In the genomic region with DNA sequence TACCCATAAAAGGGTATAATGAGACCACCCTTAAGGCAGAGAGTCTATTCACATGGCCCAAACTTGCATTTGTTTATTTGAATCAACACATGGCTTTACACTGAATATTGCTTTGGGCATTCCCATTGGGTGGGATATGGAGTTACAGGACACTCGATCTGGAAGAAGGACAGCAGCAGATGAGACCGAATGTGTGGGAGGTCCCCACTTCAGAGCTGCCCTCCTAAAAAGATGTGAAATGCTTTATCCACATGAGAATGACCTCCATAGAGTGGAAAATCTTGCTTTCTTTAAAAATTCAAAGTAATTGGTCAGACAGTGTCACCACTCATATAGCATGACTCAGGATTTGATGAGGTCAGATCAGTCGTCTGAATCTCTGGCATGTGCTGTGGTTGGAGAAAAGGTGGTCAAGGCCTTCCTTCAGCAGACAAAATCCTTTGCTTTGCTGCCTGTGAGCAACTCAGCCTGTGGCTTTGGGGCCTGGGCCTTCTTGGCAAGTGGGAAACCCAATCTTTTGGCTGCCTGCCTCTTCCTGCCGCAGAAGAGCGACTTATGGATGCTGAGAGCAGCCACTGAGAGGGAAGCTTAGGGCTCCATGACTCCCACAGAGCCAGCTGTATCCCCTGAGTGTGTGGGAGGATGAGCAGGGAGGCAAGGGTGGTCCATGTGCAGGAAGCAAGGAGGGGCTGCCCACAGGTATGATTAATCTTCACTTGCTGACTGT, we compare ENCODE assay signal across 1 cellular context.
TF ChIP-seq lines count a peak whose summit lies in the region.

No MANE protein-coding gene starts in this region.

TF ChIP-seq in SK-N-SH, 30 proteins besides CTCF, POLR2A, EP300 and RAD21 (continued from another document):
- TF ChIP-seq, protein P1, sequence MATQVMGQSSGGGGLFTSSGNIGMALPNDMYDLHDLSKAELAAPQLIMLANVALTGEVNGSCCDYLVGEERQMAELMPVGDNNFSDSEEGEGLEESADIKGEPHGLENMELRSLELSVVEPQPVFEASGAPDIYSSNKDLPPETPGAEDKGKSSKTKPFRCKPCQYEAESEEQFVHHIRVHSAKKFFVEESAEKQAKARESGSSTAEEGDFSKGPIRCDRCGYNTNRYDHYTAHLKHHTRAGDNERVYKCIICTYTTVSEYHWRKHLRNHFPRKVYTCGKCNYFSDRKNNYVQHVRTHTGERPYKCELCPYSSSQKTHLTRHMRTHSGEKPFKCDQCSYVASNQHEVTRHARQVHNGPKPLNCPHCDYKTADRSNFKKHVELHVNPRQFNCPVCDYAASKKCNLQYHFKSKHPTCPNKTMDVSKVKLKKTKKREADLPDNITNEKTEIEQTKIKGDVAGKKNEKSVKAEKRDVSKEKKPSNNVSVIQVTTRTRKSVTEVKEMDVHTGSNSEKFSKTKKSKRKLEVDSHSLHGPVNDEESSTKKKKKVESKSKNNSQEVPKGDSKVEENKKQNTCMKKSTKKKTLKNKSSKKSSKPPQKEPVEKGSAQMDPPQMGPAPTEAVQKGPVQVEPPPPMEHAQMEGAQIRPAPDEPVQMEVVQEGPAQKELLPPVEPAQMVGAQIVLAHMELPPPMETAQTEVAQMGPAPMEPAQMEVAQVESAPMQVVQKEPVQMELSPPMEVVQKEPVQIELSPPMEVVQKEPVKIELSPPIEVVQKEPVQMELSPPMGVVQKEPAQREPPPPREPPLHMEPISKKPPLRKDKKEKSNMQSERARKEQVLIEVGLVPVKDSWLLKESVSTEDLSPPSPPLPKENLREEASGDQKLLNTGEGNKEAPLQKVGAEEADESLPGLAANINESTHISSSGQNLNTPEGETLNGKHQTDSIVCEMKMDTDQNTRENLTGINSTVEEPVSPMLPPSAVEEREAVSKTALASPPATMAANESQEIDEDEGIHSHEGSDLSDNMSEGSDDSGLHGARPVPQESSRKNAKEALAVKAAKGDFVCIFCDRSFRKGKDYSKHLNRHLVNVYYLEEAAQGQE (IDR thresholded peaks at IDR 0.05; ENCODE audit: low read depth, low read length) = no peak
- TF ChIP-seq NRF1 (IDR thresholded peaks at IDR 0.05; ENCODE audit: low read depth, low read length) (no peak), GATA2 (CRISPR knock-in tag; IDR thresholded peaks at IDR 0.05) (no peak), POLR2AphosphoS5 (IDR thresholded peaks at IDR 0.05; ENCODE audit: low read depth, low read length) (no peak), FOXM1 (IDR thresholded peaks at IDR 0.05; ENCODE audit: low read depth) (no peak), JUND (IDR thresholded peaks at IDR 0.05) (peak; percentile 48; the same call in 1 of the 2 replicates), FOXJ3 (CRISPR knock-in tag; IDR thresholded peaks at IDR 0.05) (no peak), SIN3A (IDR thresholded peaks at IDR 0.05; ENCODE audit: borderline replicate concordance, low read depth, low read length) (no peak), NFIC (IDR thresholded peaks at IDR 0.05; ENCODE audit: borderline replicate concordance) (peak; percentile 82), MEF2A (IDR thresholded peaks at IDR 0.05; ENCODE audit: borderline replicate concordance, low read depth) (no peak), TAF1 (IDR thresholded peaks at IDR 0.05; ENCODE audit: borderline replicate concordance, low read depth, low read length) (no peak), YY1 (IDR thresholded peaks at IDR 0.05; ENCODE audit: low read depth) (no peak), SMC3 (IDR thresholded peaks at IDR 0.05; ENCODE audit: low read depth, low read length) (no peak), MXI1 (IDR thresholded peaks at IDR 0.05; ENCODE audit: low read depth, low read length) (no peak)
- TF ChIP-seq, protein P2, sequence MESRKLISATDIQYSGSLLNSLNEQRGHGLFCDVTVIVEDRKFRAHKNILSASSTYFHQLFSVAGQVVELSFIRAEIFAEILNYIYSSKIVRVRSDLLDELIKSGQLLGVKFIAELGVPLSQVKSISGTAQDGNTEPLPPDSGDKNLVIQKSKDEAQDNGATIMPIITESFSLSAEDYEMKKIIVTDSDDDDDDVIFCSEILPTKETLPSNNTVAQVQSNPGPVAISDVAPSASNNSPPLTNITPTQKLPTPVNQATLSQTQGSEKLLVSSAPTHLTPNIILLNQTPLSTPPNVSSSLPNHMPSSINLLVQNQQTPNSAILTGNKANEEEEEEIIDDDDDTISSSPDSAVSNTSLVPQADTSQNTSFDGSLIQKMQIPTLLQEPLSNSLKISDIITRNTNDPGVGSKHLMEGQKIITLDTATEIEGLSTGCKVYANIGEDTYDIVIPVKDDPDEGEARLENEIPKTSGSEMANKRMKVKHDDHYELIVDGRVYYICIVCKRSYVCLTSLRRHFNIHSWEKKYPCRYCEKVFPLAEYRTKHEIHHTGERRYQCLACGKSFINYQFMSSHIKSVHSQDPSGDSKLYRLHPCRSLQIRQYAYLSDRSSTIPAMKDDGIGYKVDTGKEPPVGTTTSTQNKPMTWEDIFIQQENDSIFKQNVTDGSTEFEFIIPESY (IDR thresholded peaks at IDR 0.05; ENCODE audit: borderline replicate concordance, low read depth) = no peak
- TF ChIP-seq, protein P3, sequence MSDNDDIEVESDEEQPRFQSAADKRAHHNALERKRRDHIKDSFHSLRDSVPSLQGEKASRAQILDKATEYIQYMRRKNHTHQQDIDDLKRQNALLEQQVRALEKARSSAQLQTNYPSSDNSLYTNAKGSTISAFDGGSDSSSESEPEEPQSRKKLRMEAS (IDR thresholded peaks at IDR 0.05; ENCODE audit: low read depth) = no peak
- TF ChIP-seq, protein P4, sequence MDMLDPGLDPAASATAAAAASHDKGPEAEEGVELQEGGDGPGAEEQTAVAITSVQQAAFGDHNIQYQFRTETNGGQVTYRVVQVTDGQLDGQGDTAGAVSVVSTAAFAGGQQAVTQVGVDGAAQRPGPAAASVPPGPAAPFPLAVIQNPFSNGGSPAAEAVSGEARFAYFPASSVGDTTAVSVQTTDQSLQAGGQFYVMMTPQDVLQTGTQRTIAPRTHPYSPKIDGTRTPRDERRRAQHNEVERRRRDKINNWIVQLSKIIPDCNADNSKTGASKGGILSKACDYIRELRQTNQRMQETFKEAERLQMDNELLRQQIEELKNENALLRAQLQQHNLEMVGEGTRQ (IDR thresholded peaks at IDR 0.05; ENCODE audit: borderline replicate concordance, low read depth, low read length) = no peak
- TF ChIP-seq, protein P5, sequence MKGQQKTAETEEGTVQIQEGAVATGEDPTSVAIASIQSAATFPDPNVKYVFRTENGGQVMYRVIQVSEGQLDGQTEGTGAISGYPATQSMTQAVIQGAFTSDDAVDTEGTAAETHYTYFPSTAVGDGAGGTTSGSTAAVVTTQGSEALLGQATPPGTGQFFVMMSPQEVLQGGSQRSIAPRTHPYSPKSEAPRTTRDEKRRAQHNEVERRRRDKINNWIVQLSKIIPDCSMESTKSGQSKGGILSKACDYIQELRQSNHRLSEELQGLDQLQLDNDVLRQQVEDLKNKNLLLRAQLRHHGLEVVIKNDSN (IDR thresholded peaks at IDR 0.05; ENCODE audit: borderline replicate concordance, low read depth) = no peak
- TF ChIP-seq, protein P6, sequence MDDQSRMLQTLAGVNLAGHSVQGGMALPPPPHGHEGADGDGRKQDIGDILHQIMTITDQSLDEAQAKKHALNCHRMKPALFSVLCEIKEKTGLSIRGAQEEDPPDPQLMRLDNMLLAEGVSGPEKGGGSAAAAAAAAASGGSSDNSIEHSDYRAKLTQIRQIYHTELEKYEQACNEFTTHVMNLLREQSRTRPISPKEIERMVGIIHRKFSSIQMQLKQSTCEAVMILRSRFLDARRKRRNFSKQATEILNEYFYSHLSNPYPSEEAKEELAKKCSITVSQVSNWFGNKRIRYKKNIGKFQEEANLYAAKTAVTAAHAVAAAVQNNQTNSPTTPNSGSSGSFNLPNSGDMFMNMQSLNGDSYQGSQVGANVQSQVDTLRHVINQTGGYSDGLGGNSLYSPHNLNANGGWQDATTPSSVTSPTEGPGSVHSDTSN (IDR thresholded peaks at IDR 0.05) = peak; percentile 68
